Comparison of ENCODE assay signal across 3 cellular contexts in the genomic region with DNA sequence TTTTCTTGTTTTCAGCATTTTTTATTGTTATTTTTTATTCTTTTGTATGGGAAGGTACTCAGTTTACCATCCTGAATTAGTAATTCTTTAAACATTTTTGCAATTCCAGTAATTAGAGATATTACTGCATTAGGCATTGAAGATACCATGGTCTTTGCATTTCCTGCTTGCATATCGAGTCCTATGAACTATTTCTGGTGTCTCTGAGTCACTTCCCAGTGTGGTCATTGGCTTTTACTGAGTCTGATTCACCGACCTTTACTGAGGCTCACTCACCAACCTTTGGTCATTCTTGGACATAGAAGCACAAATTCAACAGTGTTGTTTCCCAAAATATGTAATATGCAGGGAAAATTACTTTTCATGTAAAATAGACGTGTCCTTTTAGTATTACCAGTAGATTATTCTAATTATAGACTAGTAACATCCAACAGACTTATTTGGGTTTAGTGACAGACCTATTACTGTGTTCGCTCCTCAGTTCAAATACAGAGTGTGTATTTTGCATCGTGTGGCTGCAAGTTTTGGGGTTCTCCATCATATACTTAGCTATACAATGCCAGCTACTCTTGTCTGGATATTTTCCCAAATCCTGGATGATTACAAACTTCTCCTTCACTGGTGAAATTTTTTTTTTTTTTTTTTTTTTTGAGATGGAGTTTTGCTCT.
TF ChIP-seq lines count a peak whose summit lies in the region.

No MANE protein-coding gene starts in this region.

TF ChIP-seq in HCT116, 20 proteins besides CTCF, POLR2A, EP300 and RAD21 (continued from another document and continues in another):
- TF ChIP-seq ZNF274 (IDR thresholded peaks at IDR 0.05; ENCODE audit: low read depth, low read length), result no peak
- TF ChIP-seq TCF7L2 (IDR thresholded peaks at IDR 0.05; ENCODE audit: borderline replicate concordance, extremely low read depth, insufficient read depth, insufficient read length), result no peak
- TF ChIP-seq, protein P1, sequence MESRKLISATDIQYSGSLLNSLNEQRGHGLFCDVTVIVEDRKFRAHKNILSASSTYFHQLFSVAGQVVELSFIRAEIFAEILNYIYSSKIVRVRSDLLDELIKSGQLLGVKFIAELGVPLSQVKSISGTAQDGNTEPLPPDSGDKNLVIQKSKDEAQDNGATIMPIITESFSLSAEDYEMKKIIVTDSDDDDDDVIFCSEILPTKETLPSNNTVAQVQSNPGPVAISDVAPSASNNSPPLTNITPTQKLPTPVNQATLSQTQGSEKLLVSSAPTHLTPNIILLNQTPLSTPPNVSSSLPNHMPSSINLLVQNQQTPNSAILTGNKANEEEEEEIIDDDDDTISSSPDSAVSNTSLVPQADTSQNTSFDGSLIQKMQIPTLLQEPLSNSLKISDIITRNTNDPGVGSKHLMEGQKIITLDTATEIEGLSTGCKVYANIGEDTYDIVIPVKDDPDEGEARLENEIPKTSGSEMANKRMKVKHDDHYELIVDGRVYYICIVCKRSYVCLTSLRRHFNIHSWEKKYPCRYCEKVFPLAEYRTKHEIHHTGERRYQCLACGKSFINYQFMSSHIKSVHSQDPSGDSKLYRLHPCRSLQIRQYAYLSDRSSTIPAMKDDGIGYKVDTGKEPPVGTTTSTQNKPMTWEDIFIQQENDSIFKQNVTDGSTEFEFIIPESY (IDR thresholded peaks at IDR 0.05; ENCODE audit: extremely low read depth, insufficient replicate concordance, low read length), result no peak
- peak; percentile 70; the same call in 1 of the 2 replicates for TF ChIP-seq CBX3 (IDR thresholded peaks at IDR 0.05; ENCODE audit: low read depth)
- no peak for TF ChIP-seq EGR1 (IDR thresholded peaks at IDR 0.05; ENCODE audit: low read depth)
- TF ChIP-seq, protein P2, sequence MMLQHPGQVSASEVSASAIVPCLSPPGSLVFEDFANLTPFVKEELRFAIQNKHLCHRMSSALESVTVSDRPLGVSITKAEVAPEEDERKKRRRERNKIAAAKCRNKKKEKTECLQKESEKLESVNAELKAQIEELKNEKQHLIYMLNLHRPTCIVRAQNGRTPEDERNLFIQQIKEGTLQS (IDR thresholded peaks at IDR 0.05), result no peak
- TF ChIP-seq SRF (IDR thresholded peaks at IDR 0.05; ENCODE audit: low read depth), result peak; percentile 49
- TF ChIP-seq SP1 (IDR thresholded peaks at IDR 0.05; ENCODE audit: low read depth), result peak; percentile 78
- TF ChIP-seq ZFX (IDR thresholded peaks at IDR 0.05), result no peak
- TF ChIP-seq, protein P3, sequence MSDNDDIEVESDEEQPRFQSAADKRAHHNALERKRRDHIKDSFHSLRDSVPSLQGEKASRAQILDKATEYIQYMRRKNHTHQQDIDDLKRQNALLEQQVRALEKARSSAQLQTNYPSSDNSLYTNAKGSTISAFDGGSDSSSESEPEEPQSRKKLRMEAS (IDR thresholded peaks at IDR 0.05), result no peak
- TF ChIP-seq ELF1 (IDR thresholded peaks at IDR 0.05; ENCODE audit: borderline replicate concordance, low read depth), result no peak
- TF ChIP-seq, protein P4, sequence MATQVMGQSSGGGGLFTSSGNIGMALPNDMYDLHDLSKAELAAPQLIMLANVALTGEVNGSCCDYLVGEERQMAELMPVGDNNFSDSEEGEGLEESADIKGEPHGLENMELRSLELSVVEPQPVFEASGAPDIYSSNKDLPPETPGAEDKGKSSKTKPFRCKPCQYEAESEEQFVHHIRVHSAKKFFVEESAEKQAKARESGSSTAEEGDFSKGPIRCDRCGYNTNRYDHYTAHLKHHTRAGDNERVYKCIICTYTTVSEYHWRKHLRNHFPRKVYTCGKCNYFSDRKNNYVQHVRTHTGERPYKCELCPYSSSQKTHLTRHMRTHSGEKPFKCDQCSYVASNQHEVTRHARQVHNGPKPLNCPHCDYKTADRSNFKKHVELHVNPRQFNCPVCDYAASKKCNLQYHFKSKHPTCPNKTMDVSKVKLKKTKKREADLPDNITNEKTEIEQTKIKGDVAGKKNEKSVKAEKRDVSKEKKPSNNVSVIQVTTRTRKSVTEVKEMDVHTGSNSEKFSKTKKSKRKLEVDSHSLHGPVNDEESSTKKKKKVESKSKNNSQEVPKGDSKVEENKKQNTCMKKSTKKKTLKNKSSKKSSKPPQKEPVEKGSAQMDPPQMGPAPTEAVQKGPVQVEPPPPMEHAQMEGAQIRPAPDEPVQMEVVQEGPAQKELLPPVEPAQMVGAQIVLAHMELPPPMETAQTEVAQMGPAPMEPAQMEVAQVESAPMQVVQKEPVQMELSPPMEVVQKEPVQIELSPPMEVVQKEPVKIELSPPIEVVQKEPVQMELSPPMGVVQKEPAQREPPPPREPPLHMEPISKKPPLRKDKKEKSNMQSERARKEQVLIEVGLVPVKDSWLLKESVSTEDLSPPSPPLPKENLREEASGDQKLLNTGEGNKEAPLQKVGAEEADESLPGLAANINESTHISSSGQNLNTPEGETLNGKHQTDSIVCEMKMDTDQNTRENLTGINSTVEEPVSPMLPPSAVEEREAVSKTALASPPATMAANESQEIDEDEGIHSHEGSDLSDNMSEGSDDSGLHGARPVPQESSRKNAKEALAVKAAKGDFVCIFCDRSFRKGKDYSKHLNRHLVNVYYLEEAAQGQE (IDR thresholded peaks at IDR 0.05; ENCODE audit: low read depth), result no peak
- TF ChIP-seq CEBPB (IDR thresholded peaks at IDR 0.05; ENCODE audit: low read depth), result 0 out of 2 replicates have a peak, but pooled peaks have one; percentile 19

TF ChIP-seq in SK-N-SH, 30 proteins besides CTCF, POLR2A, EP300 and RAD21 (continued from another document and continues in another):
- TF ChIP-seq EZH2phosphoT487 (IDR thresholded peaks at IDR 0.05; ENCODE audit: borderline replicate concordance, low read depth) (no peak), SMC3 (IDR thresholded peaks at IDR 0.05; ENCODE audit: low read depth, low read length) (no peak), RFX5 (IDR thresholded peaks at IDR 0.05; ENCODE audit: low read length) (no peak), ELF1 (IDR thresholded peaks at IDR 0.05) (peak; percentile 69), POLR2AphosphoS5 (IDR thresholded peaks at IDR 0.05; ENCODE audit: low read depth, low read length) (peak; percentile 67; the same call in 1 of the 2 replicates), SIN3A (IDR thresholded peaks at IDR 0.05; ENCODE audit: borderline replicate concordance, low read depth, low read length) (no peak), FOXM1 (IDR thresholded peaks at IDR 0.05; ENCODE audit: low read depth) (peak; percentile 55; the same call in 1 of the 2 replicates), RXRA (IDR thresholded peaks at IDR 0.05; ENCODE audit: borderline replicate concordance, low read depth) (peak; percentile 85; the same call in 1 of the 2 replicates), JUND (IDR thresholded peaks at IDR 0.05) (peak; percentile 95), NFIC (IDR thresholded peaks at IDR 0.05; ENCODE audit: borderline replicate concordance) (peak; percentile 86), FOXJ3 (CRISPR knock-in tag; IDR thresholded peaks at IDR 0.05) (no peak), MEF2A (IDR thresholded peaks at IDR 0.05; ENCODE audit: borderline replicate concordance, low read depth) (peak; percentile 99), TAF1 (IDR thresholded peaks at IDR 0.05; ENCODE audit: borderline replicate concordance, low read depth, low read length) (no peak), TCF12 (IDR thresholded peaks at IDR 0.05) (peak; percentile 85)
- TF ChIP-seq, protein P5, sequence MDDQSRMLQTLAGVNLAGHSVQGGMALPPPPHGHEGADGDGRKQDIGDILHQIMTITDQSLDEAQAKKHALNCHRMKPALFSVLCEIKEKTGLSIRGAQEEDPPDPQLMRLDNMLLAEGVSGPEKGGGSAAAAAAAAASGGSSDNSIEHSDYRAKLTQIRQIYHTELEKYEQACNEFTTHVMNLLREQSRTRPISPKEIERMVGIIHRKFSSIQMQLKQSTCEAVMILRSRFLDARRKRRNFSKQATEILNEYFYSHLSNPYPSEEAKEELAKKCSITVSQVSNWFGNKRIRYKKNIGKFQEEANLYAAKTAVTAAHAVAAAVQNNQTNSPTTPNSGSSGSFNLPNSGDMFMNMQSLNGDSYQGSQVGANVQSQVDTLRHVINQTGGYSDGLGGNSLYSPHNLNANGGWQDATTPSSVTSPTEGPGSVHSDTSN (IDR thresholded peaks at IDR 0.05), result peak; percentile 64; the same call in 1 of the 2 replicates
- TF ChIP-seq, protein P6, sequence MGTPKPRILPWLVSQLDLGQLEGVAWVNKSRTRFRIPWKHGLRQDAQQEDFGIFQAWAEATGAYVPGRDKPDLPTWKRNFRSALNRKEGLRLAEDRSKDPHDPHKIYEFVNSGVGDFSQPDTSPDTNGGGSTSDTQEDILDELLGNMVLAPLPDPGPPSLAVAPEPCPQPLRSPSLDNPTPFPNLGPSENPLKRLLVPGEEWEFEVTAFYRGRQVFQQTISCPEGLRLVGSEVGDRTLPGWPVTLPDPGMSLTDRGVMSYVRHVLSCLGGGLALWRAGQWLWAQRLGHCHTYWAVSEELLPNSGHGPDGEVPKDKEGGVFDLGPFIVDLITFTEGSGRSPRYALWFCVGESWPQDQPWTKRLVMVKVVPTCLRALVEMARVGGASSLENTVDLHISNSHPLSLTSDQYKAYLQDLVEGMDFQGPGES (IDR thresholded peaks at IDR 0.05; ENCODE audit: low read depth, low read length), result no peak
- TF ChIP-seq, protein P1 (IDR thresholded peaks at IDR 0.05; ENCODE audit: borderline replicate concordance, low read depth), result no peak
- TF ChIP-seq, protein P3 (IDR thresholded peaks at IDR 0.05; ENCODE audit: low read depth), result peak; percentile 55; the same call in 1 of the 2 replicates

TF ChIP-seq in GM12891, 5 proteins besides CTCF, POLR2A, EP300 and RAD21 (continued from another document):
- TF ChIP-seq POLR2AphosphoS5 (IDR thresholded peaks at IDR 0.05; ENCODE audit: low read depth, low read length), result no peak
